ENCODE assay signal across 16 cellular contexts in the genomic region with DNA sequence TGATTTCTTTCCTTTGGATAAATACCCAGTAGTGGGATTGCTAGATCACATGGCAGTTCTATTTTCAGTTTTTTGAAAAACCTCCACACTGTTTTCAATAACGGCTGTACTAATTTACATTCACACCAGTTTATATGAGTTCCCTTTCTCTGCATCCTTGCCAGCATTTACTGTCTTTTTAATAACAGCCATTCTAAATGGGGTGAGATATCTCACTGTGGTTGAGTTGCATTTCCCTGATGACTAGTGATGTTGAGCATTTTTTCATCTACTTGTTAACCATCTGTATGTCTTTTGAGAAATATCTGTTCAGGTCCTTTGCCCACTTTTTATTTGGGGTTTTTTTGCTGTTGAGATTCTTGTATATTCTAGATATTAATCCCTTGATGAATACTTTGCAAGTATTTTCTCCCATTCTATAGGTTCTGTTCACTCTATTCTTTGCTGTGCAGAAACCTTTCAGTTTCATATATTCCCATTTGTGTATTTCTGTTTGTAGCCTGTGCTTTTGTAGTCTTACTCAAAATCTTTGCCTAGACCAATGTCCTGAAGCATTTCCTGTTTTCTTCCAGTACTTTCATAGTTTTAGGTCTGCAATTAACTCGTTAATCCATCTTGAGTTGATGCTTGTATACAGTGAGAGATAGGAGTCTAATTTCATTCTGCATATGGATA. TPM values are rescaled to one million over a fixed set of nuclear protein-coding genes. Genes with fewer than 3 reads are reported as not detected.
"Had no signal": no experiment of that assay in that cellular context is flagged by ENCODE, and none has a peak within 500 bp of the region (broad histone marks: within the 10 kb centered on the region; RNA-seq: fewer than 3 reads in every experiment).

No MANE protein-coding gene starts in this region.

- H3K4me1 Mint-ChIP-seq: WTC11 had no signal

- H3K36me3 Mint-ChIP-seq: WTC11 had no signal

- H3K4me1 ChIP-seq: gastroesophageal sphincter, parathyroid adenoma, sigmoid colon, thyroid gland had no signal

- H3K9me3 ChIP-seq: gastroesophageal sphincter, neutrophil, SK-N-SH, thyroid gland had no signal

- H3K9ac ChIP-seq: parathyroid adenoma, SK-N-SH had no signal

- H3K79me2 ChIP-seq: parathyroid adenoma had no signal

- H3K27me3 Mint-ChIP-seq: stimulated activated memory B cell treated with anti-CD40 and anti-IgM and Interleukin-4, amounts not matched to agents 10 μg/mL and 1 μg/mL and 100 μg/mL, for 72 hours had no signal

- H3K4me3 ChIP-seq: gastroesophageal sphincter, sigmoid colon, thyroid gland had no signal

- H3K4me3 Mint-ChIP-seq: stimulated activated memory B cell treated with anti-CD40 and anti-IgM and Interleukin-4, amounts not matched to agents 10 μg/mL and 1 μg/mL and 100 μg/mL, for 72 hours; WTC11 had no signal

- H3K4me2 ChIP-seq: SK-N-SH had no signal

- H3K27ac Mint-ChIP-seq: stimulated activated memory B cell treated with anti-CD40 and anti-IgM and Interleukin-4, amounts not matched to agents 10 μg/mL and 1 μg/mL and 100 μg/mL, for 72 hours; WTC11 had no signal

- ATAC-seq: gastroesophageal sphincter; stimulated activated memory B cell treated with anti-CD40 and anti-IgM and Interleukin-4, amounts not matched to agents 10 μg/mL and 1 μg/mL and 100 μg/mL, for 72 hours; WTC11 had no signal

- H3K36me3 ChIP-seq: sigmoid colon, thyroid gland had no signal

- H3K27me3 ChIP-seq: gastroesophageal sphincter, neutrophil, sigmoid colon, thyroid gland had no signal

- H3K27ac ChIP-seq: gastroesophageal sphincter, neutrophil, parathyroid adenoma, sigmoid colon, thyroid gland had no signal

- H3K9me3 Mint-ChIP-seq: stimulated activated memory B cell treated with anti-CD40 and anti-IgM and Interleukin-4, amounts not matched to agents 10 μg/mL and 1 μg/mL and 100 μg/mL, for 72 hours had no signal

- DNase-seq: activated CD4-positive, alpha-beta T cell treated with anti-CD3 and anti-CD28 coated beads for 48 hours; activated CD8-positive, alpha-beta memory T cell treated with anti-CD3 and anti-CD28 coated beads for 24 hours; activated gamma-delta T cell; activated T-cell treated with anti-CD3 and anti-CD28 coated beads for 4 hours; sigmoid colon; SK-N-SH; stimulated activated CD4-positive, alpha-beta T cell treated with anti-CD3 and anti-CD28 coated beads, Interleukin-12 subunit alpha, Interleukin-12 subunit beta, amount 100 ng/mL, for 4 hours; thyroid gland had no signal

RNA-seq across cellular contexts. Expression of gene FNDC7, which starts 59.1 kb away (rescaled TPM):
- total RNA-seq: gastroesophageal sphincter, lung microvascular endothelial cell, sigmoid colon, thyroid gland, urinary bladder had no signal
- polyA plus RNA-seq: esophagus, sigmoid colon, urinary bladder had no signal
